ENCODE assay signal across 8 cellular contexts in genomic region chr10:72626444-72626754, GRCh38. TPM values are rescaled to one million over a fixed set of nuclear protein-coding genes. Genes with fewer than 3 reads are reported as not detected.
DNase-seq lines count a peak whose midpoint lies in the region; FAIRE-seq and TF ChIP-seq lines count a peak whose summit lies in the region.

No MANE protein-coding gene starts in this region.

- dilution Hi-C loops in endothelial cell of umbilical vein (cut with MboI; ENCODE audit: extremely low pct_ligation_motif_present, low sequenced_read_pairs) = no loop called here

- peaks cover 34% of the 10 kb centered on the region for H3K79me2 ChIP-seq in PC-9 (ENCODE audit: low read depth)
- peaks cover 11% of the 10 kb centered on the region for H3K79me2 ChIP-seq in endothelial cell of umbilical vein (ENCODE audit: control insufficient read depth, insufficient read depth, low read length)

- H4K20me1 ChIP-seq in PC-9 (ENCODE audit: insufficient read depth) = no peaks in the 10 kb centered on the region
- H4K20me1 ChIP-seq in endothelial cell of umbilical vein (replicated peaks; ENCODE audit: control insufficient read depth, extremely low read depth, insufficient read depth, low read length) = no peaks in the 10 kb centered on the region

- H3F3A ChIP-seq in PC-9 (ENCODE audit: insufficient read depth, low read depth) = peaks cover 9% of the 10 kb centered on the region; the same call in 1 of the 2 replicates

- BruUV-seq in PC-9 (replicated peaks; lab: Mats Ljungman, UMichigan) (TSS peak; percentile 74), endothelial cell of umbilical vein (replicated peaks; lab: Mats Ljungman, UMichigan) (TSS peak; percentile 82)

- H3K27me3 ChIP-seq in PC-9 (ENCODE audit: insufficient read depth, low read depth) (no peaks in the 10 kb centered on the region), endothelial cell of umbilical vein (ENCODE audit: control insufficient read depth in 2 of 2, insufficient read depth in 2 of 2, low read length in 2 of 2) (no peaks in the 10 kb centered on the region), prostate gland (replicated peaks; ENCODE audit: insufficient read depth) (no peaks in the 10 kb centered on the region)

- H3K4me2 ChIP-seq in PC-9 (peak overlapping the region; percentile 85), endothelial cell of umbilical vein (ENCODE audit: insufficient read depth, low read length) (peak overlapping the region; percentile 97)

- H3K4me1 ChIP-seq in PC-9 (replicated peaks; ENCODE audit: insufficient read depth) (peaks cover 18% of the 10 kb centered on the region), endothelial cell of umbilical vein (ENCODE audit: control insufficient read depth, extremely low read depth, insufficient read depth, low read length) (peaks cover 11% of the 10 kb centered on the region), prostate gland (replicated peaks) (peaks cover 4% of the 10 kb centered on the region)

- H3K9me3 ChIP-seq in PC-9 (ENCODE audit: insufficient read depth, low read depth) (no peaks in the 10 kb centered on the region), endothelial cell of umbilical vein (replicated peaks; ENCODE audit: control insufficient read depth, insufficient read depth, low read length) (no peaks in the 10 kb centered on the region), prostate gland (no peaks in the 10 kb centered on the region)

- no peak for TF ChIP-seq CTCF in PC-9 (conservative IDR thresholded peaks at IDR 0.05)
- TF ChIP-seq CTCF in endothelial cell of umbilical vein (IDR thresholded peaks at IDR 0.05; ENCODE audit: extremely low read depth in 1 of 2, insufficient read depth in 1 of 2, low read depth in 1 of 2, low read length in 2 of 2) = no peak
- TF ChIP-seq CTCF in prostate gland (IDR thresholded peaks at IDR 0.05) = no peak
- TF ChIP-seq CTCF in lower leg skin (IDR thresholded peaks at IDR 0.05) = no peak

- intact Hi-C loops in PC-9 (cut with micrococcal nuclease; ENCODE audit: unreplicated experiment) (no loop called here), endothelial cell of umbilical vein (cut with micrococcal nuclease) (loop anchor here (1.0 to 5.0 kb wide), 2 partner anchors 66 to 206 kb away; partner anchors contain the start of gene MCU), prostate gland (cut with DNase I) (loop anchor here (5.0 kb wide), 1 partner anchor 66 kb away; the partner anchor contains the start of gene MCU), lower leg skin (cut with DNase I; ENCODE audit: low total_unique reads) (no loop called here)

- H3K27ac ChIP-seq in PC-9 = peak overlapping the region; percentile 19
- peak overlapping the region; percentile 61 for H3K27ac ChIP-seq in endothelial cell of umbilical vein (ENCODE audit: insufficient read depth, low read depth, low read length)
- peak overlapping the region; percentile 85 to 86 for H3K27ac ChIP-seq in prostate gland

- H3K9ac ChIP-seq in endothelial cell of umbilical vein (replicated peaks; ENCODE audit: extremely low read depth, insufficient read depth, low read length) = peak overlapping the region; percentile 89

- no peak for TF ChIP-seq POLR2A in endothelial cell of umbilical vein (IDR thresholded peaks at IDR 0.05; ENCODE audit: low read depth, low read length)
- TF ChIP-seq POLR2A in prostate gland (IDR thresholded peaks at IDR 0.05) = no peak
- no peak for TF ChIP-seq POLR2A in H54 (IDR thresholded peaks at IDR 0.05; ENCODE audit: low read depth, low read length)
- no peak for TF ChIP-seq POLR2A in lower leg skin (IDR thresholded peaks at IDR 0.05)

- H3K4me3 ChIP-seq in GM08714 (ENCODE audit: low read length) = peak overlapping the region; percentile 59
- H3K4me3 ChIP-seq in PC-9 = peak overlapping the region; percentile 80
- peak overlapping the region; percentile 35 to 92 (median 60) for H3K4me3 ChIP-seq in endothelial cell of umbilical vein (replicated peaks in 1 of 3; ENCODE audit: insufficient read depth in 1 of 3, low read depth in 1 of 3, low read length in 3 of 3)
- peak overlapping the region; percentile 72 to 76 for H3K4me3 ChIP-seq in prostate gland
- no peak overlapping the region for H3K4me3 ChIP-seq in lower leg skin (ENCODE audit: low read depth, poor library complexity, severe bottlenecking)

- no peaks in the 10 kb centered on the region for H3K9me1 ChIP-seq in endothelial cell of umbilical vein (replicated peaks; ENCODE audit: control insufficient read depth, extremely low read depth, insufficient read depth, low read length)

- POLR2A ChIA-PET in PC-9 (lab: Charles Lee; ENCODE audit: unreplicated experiment) (interaction anchor here (0.5 to 0.8 kb wide), 5 partner anchors 59 to 254 kb away, joined by 3 to 7 read pairs (median 5); no protein-coding TSS in a partner anchor), endothelial cell of umbilical vein (lab: Charles Lee) (interaction anchor here (2.0 kb wide), 1 partner anchor 66 kb away, joined by 12 read pairs; the partner anchor contains the start of gene MCU)

- CTCF ChIA-PET in PC-9 (lab: Charles Lee) (interaction anchor here (1.1 kb wide), 1 partner anchor 24 kb away, joined by 3 read pairs; no protein-coding TSS in a partner anchor), endothelial cell of umbilical vein (lab: Charles Lee) (interaction anchor here (0.8 to 2.1 kb wide), 6 partner anchors 11 to 435 kb away, joined by 3 to 11 read pairs (median 5); partner anchors contain the start of gene MCU)

- H2AFZ ChIP-seq in PC-9 = peak overlapping the region; percentile 96
- peak overlapping the region; percentile 93 for H2AFZ ChIP-seq in endothelial cell of umbilical vein (ENCODE audit: low read depth, low read length)

- H3K9me2 ChIP-seq in PC-9 (ENCODE audit: insufficient read depth) = no peaks in the 10 kb centered on the region

- DNase-seq in PC-9 = no peak
- no peak for DNase-seq in endothelial cell of umbilical vein (ENCODE audit: low read depth, low spot score)
- no peak for DNase-seq in prostate gland (ENCODE audit: low spot score)
- no peak for DNase-seq in H54 (ENCODE audit: insufficient read length, low spot score)
- no peak for DNase-seq in NCI-H128 (lab: John Stamatoyannopoulos, UW; ENCODE audit: unreplicated experiment)
- no peak for DNase-seq in stimulated activated CD4-positive, alpha-beta T cell treated with anti-CD3 and anti-CD28 coated beads, Interleukin-2, amount 100 ng/mL, for 24 hours
- no peak for DNase-seq in lower leg skin (ENCODE audit: low spot score in 2 of 2)

- FAIRE-seq in endothelial cell of umbilical vein (lab: Jason Lieb, UNC) (no peak), H54 (lab: Jason Lieb, UNC) (no peak)

- WGBS in prostate gland = 0% methylated on average over 1 of the region's 1 CpG
- WGBS in lower leg skin, 2 donors = 0% methylated on average over 1 of the region's 1 CpG

- H3K36me3 ChIP-seq in PC-9 (ENCODE audit: low read depth) = no peaks in the 10 kb centered on the region
- no peaks in the 10 kb centered on the region for H3K36me3 ChIP-seq in endothelial cell of umbilical vein (ENCODE audit: control insufficient read depth in 2 of 2, extremely low read depth in 1 of 2, insufficient read depth in 2 of 2, low read length in 2 of 2)
- no peaks in the 10 kb centered on the region for H3K36me3 ChIP-seq in prostate gland

TF ChIP-seq in endothelial cell of umbilical vein, 7 proteins besides CTCF, POLR2A, EP300 and RAD21:
- TF ChIP-seq MYC (IDR thresholded peaks at IDR 0.05; ENCODE audit: low read depth, low read length) (no peak), JUN (IDR thresholded peaks at IDR 0.05; ENCODE audit: borderline replicate concordance, insufficient read depth, insufficient read length, low read depth) (no peak), EZH2 (IDR thresholded peaks at IDR 0.05; ENCODE audit: borderline replicate concordance, low read depth, low read length, severe bottlenecking) (no peak), MAX (IDR thresholded peaks at IDR 0.05; ENCODE audit: insufficient read depth, insufficient read length) (no peak), GATA2 (IDR thresholded peaks at IDR 0.05; ENCODE audit: insufficient read depth, insufficient read length, low read depth, low read length) (no peak), FOS (IDR thresholded peaks at IDR 0.05; ENCODE audit: borderline replicate concordance, insufficient read depth, low read length) (no peak)
TF ChIP-seq in endothelial cell of umbilical vein: peak in this region for 0.

RNA-seq across cellular contexts. Expression of gene MICU1, which starts 0.5 kb away (rescaled TPM):
- total RNA-seq in PC-9 (2021) (65.3 and 70.5 TPM in 2 replicates), endothelial cell of umbilical vein (42.3 and 48.0 TPM in 2 replicates), prostate gland (10 to 100 TPM; 41.0 to 42.0 TPM), lower leg skin (10 to 100 TPM; 36.8 to 54.6 (median 46.8) TPM)
- 23.7 and 27.5 TPM in 2 replicates for polyA plus RNA-seq in endothelial cell of umbilical vein
- 32.4 and 36.9 TPM in 2 replicates for polyA plus RNA-seq in endothelial cell of umbilical vein (2011; cell fraction: cytosol; rRNA removed)
- polyA plus RNA-seq in endothelial cell of umbilical vein (2011; cell fraction: nucleus; rRNA removed) = 18.9 and 21.2 TPM in 2 replicates
- polyA plus RNA-seq in endothelial cell of umbilical vein (2012) = 45.1 and 47.3 TPM in 2 replicates
- 39.0 and 52.1 TPM in 2 replicates for polyA minus RNA-seq in endothelial cell of umbilical vein
- 11.5 TPM for polyA minus RNA-seq in endothelial cell of umbilical vein (2011; cell fraction: cytosol; rRNA and poly(A)+ RNA removed)
- 18.1 and 29.5 TPM in 2 replicates for polyA minus RNA-seq in endothelial cell of umbilical vein (2011; cell fraction: nucleus; rRNA and poly(A)+ RNA removed)

Comparison
In these comparisons a context has a peak if more than half of its experiments do, and no peak if none do; other contexts are left out.
1. H3K27ac ChIP-seq: peak in every context shown above with its lines; median percentile 86 in prostate gland; 61 in endothelial cell of umbilical vein; 19 in PC-9.
2. intact Hi-C loops: an anchor here in endothelial cell of umbilical vein (1.0 to 5.0 kb wide) and prostate gland (5.0 kb wide); none called in PC-9 and lower leg skin.